ENCODE assay signal across 9 cellular contexts in the genomic region with DNA sequence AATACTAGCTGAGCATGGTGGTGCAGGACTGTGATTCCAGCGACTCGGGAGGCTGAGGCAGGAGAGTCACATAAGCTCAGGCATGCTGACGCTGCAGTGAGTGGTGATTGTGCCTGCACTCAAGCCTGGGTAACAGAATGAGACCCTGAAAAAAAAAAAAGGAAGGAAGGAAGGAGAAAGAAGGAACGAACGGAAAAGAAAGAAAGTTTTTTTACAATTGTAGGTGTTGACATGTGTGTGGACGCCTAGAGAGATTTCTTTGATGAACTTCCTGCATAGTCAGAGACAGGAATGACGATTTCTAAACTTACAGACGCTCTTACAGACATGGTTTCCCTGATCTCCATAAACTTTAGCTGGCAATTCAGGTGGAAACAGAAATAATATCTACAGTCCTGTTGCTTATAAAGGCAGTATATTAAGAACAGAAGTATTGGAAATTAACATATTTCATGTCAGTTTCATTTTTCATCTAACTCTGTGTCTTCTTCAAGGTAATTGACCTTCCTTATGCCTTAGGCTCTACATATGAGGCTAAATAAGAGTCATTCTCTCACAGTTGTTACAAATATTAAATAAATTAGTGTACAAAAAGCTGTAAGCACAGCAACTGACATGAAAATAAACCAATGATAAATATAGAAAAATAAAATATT. TPM values are rescaled to one million over a fixed set of nuclear protein-coding genes. Genes with fewer than 3 reads are reported as not detected.
A peak's percentile ranks its signal among the peaks of the same experiment; 100 is the strongest.
DNase-seq lines count a peak whose midpoint lies in the region; ATAC-seq and FAIRE-seq lines count a peak whose summit lies in the region.
"Had no signal": no experiment of that assay in that cellular context is flagged by ENCODE, and none has a peak within 500 bp of the region (broad histone marks: within the 10 kb centered on the region; RNA-seq: fewer than 3 reads in every experiment).

No MANE protein-coding gene starts in this region.

- 37 to 45% methylated on average over 8 of the region's 8 CpGs for WGBS in aorta, 2 donors

- no peaks in the 10 kb centered on the region for H3K4me1 ChIP-seq in aorta (ENCODE audit: control insufficient read depth in 1 of 2, insufficient read depth in 2 of 2, low read length in 2 of 2)

- intact Hi-C loops in activated CD4-positive, alpha-beta T cell treated with anti-CD3 and anti-CD28 coated beads for 36 hours (cut with DNase I, micrococcal nuclease): loop anchor here in 1 of 2 experiments (10.0 kb wide), 1 partner anchor 283 kb away; no protein-coding TSS in a partner anchor
- intact Hi-C loops in sciatic nerve (cut with DNase I) (no loop called here), aorta (cut with DNase I) (loop anchor here in 1 of 2 donors (10.0 kb wide), 1 partner anchor 57 kb away; no protein-coding TSS in a partner anchor)

- peak; percentile 47 for DNase-seq in activated CD4-positive, alpha-beta T cell treated with anti-CD3 and anti-CD28 coated beads for 36 hours
- DNase-seq in activated CD4-positive, alpha-beta T cell treated with anti-CD3 and anti-CD28 coated beads for 1 hour: no peak
- no peak for DNase-seq in Jurkat, Clone E6-1 (ENCODE audit: low read depth, low spot score)
- no peak for DNase-seq in activated naive CD4-positive, alpha-beta T cell treated with anti-CD3 and anti-CD28 coated beads, Interleukin-2, amount 50 U/mL, for 72 hours (ENCODE audit: low spot score in 2 of 2)
- DNase-seq in sciatic nerve (ENCODE audit: low spot score): no peak
- DNase-seq in aorta: no peak
- DNase-seq in frontal cortex (ENCODE audit: low spot score in 2 of 2): no peak
- DNase-seq: NCI-H1105 treated with DMSO at 0.1 percent for 48 hours had no signal

- POLR2A ChIA-PET in activated CD4-positive, alpha-beta T cell treated with anti-CD3 and anti-CD28 coated beads for 36 hours (lab: Charles Lee): interaction anchor here (0.9 to 1.1 kb wide), 2 partner anchors 15 to 159 kb away, joined by 4 read pairs; a partner anchor contains a TSS

- H3K27me3 ChIP-seq in aorta (ENCODE audit: control insufficient read depth in 1 of 2, insufficient read depth in 2 of 2, low read length in 1 of 2): no peaks in the 10 kb centered on the region

- no peaks in the 10 kb centered on the region for H3K9me3 ChIP-seq in aorta (ENCODE audit: control insufficient read depth, low read length)

- peaks cover 51% of the 10 kb centered on the region for H3K4me1 Mint-ChIP-seq in activated CD4-positive, alpha-beta T cell treated with anti-CD3 and anti-CD28 coated beads for 36 hours

- peaks cover 6% of the 10 kb centered on the region for H3K9me3 Mint-ChIP-seq in activated CD4-positive, alpha-beta T cell treated with anti-CD3 and anti-CD28 coated beads for 36 hours (ENCODE audit: low read depth)
- peaks cover 7 to 9% of the 10 kb centered on the region in 2 donors for H3K9me3 Mint-ChIP-seq in activated naive CD4-positive, alpha-beta T cell treated with anti-CD3 and anti-CD28 coated beads, Interleukin-2, amount 50 U/mL, for 72 hours

- H3K36me3 Mint-ChIP-seq in activated CD4-positive, alpha-beta T cell treated with anti-CD3 and anti-CD28 coated beads for 36 hours (ENCODE audit: low read depth): peaks cover 32% of the 10 kb centered on the region
- peaks cover 26 to 70% of the 10 kb centered on the region in 2 donors for H3K36me3 Mint-ChIP-seq in activated naive CD4-positive, alpha-beta T cell treated with anti-CD3 and anti-CD28 coated beads, Interleukin-2, amount 50 U/mL, for 72 hours

- H3K27ac Mint-ChIP-seq in activated CD4-positive, alpha-beta T cell treated with anti-CD3 and anti-CD28 coated beads for 36 hours: peak overlapping the region; percentile 97
- peak overlapping the region; percentile 88 to 96 for H3K27ac Mint-ChIP-seq in activated naive CD4-positive, alpha-beta T cell treated with anti-CD3 and anti-CD28 coated beads, Interleukin-2, amount 50 U/mL, for 72 hours

- peak; percentile 28 for ATAC-seq in activated CD4-positive, alpha-beta T cell treated with anti-CD3 and anti-CD28 coated beads for 36 hours
- peak; percentile 45 to 68 for ATAC-seq in activated naive CD4-positive, alpha-beta T cell treated with anti-CD3 and anti-CD28 coated beads, Interleukin-2, amount 50 U/mL, for 72 hours
- peak; percentile 50 for ATAC-seq in sciatic nerve
- no peak for ATAC-seq in GM18520 (IDR thresholded peaks at IDR 0.05; ENCODE audit: unreplicated experiment)
- no peak for ATAC-seq in aorta (ENCODE audit: low FRiP score)

- no peaks in the 10 kb centered on the region for H3K27me3 Mint-ChIP-seq in activated CD4-positive, alpha-beta T cell treated with anti-CD3 and anti-CD28 coated beads for 36 hours

- H3K4me3 ChIP-seq in Jurkat, Clone E6-1 (ENCODE audit: low read length): peak overlapping the region; percentile 45
- H3K4me3 ChIP-seq in aorta (ENCODE audit: low read length in 2 of 2): no peak overlapping the region

- H3K36me3 ChIP-seq in aorta (ENCODE audit: control insufficient read depth in 1 of 2, insufficient read depth in 2 of 2, low read length in 1 of 2): no peaks in the 10 kb centered on the region

- FAIRE-seq in frontal cortex (lab: Jason Lieb, UNC): no peak

- H3K4me3 Mint-ChIP-seq in activated CD4-positive, alpha-beta T cell treated with anti-CD3 and anti-CD28 coated beads for 36 hours: peak overlapping the region; percentile 85

- no peak overlapping the region for H3K27ac ChIP-seq in aorta (ENCODE audit: low read depth in 1 of 2, low read length in 2 of 2)

- CTCF ChIA-PET in activated CD4-positive, alpha-beta T cell treated with anti-CD3 and anti-CD28 coated beads for 36 hours (lab: Charles Lee): interaction anchor here (0.6 to 1.7 kb wide), 9 partner anchors 8 to 199 kb away, joined by 3 to 9 read pairs (median 3); no protein-coding TSS in a partner anchor

RNA-seq across cellular contexts. Expression of a gene that starts 4.1 kb away (rescaled TPM):
- total RNA-seq in activated CD4-positive, alpha-beta T cell treated with anti-CD3 and anti-CD28 coated beads for 36 hours: 10 to 100 TPM; 39.8 to 43.5 TPM
- 8.5 TPM for polyA plus RNA-seq in Jurkat, Clone E6-1 (2012; ENCODE audit: insufficient read depth, insufficient read length)
- total RNA-seq in activated naive CD4-positive, alpha-beta T cell treated with anti-CD3 and anti-CD28 coated beads, Interleukin-2, amount 50 U/mL, for 72 hours: 10 to 100 TPM; 74.5 to 89.4 TPM
- total RNA-seq in sciatic nerve (10.8 TPM), aorta (10 to 100 TPM; 14.4 to 16.1 TPM), frontal cortex (3.3 TPM)
- polyA plus RNA-seq in aorta: 10 to 100 TPM in 1 of 2 donors, 1 to 10 TPM in 1; 1.2 to 14.4 TPM

Comparison
In these comparisons a context has a peak if more than half of its experiments do, and no peak if none do; other contexts are left out.
1. ATAC-seq: peak in activated CD4-positive, alpha-beta T cell treated with anti-CD3 and anti-CD28 coated beads for 36 hours (single experiment), activated naive CD4-positive, alpha-beta T cell treated with anti-CD3 and anti-CD28 coated beads, Interleukin-2, amount 50 U/mL, for 72 hours (2 of 2) and sciatic nerve (single experiment); none in GM18520 (single experiment) and aorta (single experiment).